10 cellular contexts compared by ENCODE assay signal in the genomic region with DNA sequence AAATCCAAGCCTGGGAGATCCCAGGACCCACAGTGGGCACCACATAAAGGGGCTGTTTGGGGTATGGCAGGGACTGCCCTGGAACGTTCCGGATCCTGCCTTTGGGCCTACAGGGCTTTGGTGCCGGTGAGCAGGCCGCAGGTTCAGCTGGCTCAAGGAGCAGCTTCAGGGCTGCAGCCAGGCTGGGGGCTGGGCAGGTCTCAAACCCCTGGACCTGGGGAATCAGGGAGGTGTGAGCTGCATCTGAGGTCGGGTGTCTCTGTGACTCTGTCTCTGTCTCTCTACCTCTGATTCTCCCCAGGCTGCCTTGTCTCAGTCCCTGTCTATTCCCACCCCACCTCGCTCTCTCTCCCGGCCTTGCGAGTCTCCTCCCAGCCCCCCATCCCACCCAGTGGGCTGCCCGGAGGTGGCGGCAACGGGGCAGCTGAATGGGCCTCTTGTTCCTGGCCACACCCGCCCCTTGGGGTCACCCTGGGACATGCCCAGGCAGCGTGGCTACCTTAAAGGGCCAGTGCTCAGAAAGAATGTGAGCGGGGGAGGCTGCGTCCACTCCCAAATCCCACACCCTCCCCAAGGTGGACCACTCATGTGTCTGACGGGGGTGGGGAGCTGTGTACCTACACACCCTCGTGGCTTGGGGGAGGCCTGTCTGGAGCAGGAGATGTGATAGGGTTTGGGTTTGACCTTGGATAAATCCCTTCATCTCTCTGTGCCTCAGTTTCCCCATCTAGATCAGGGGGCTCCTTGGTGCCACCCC. TPM values are rescaled to one million over a fixed set of nuclear protein-coding genes. Genes with fewer than 3 reads are reported as not detected.
DNase-seq lines count a peak whose midpoint lies in the region; ATAC-seq and TF ChIP-seq lines count a peak whose summit lies in the region.
"Had no signal": no experiment of that assay in that cellular context is flagged by ENCODE, and none has a peak within 500 bp of the region (broad histone marks: within the 10 kb centered on the region; RNA-seq: fewer than 3 reads in every experiment).

No MANE protein-coding gene starts in this region.

- CTCF ChIA-PET in mammary epithelial cell (lab: Charles Lee; ENCODE audit: low non-redundant PET): no interaction called here
- CTCF ChIA-PET in naive thymus-derived CD4-positive, alpha-beta T cell (lab: Charles Lee): interaction anchor here (1.3 kb wide), 1 partner anchor 32 kb away, joined by 3 read pairs; no protein-coding TSS in a partner anchor

- no peak overlapping the region for H3K4me3 Mint-ChIP-seq in H9
- no peak overlapping the region for H3K4me3 Mint-ChIP-seq in naive thymus-derived CD4-positive, alpha-beta T cell

- H2AK5ac ChIP-seq in H9 (ENCODE audit: insufficient read length, low read length): no peak overlapping the region

- no peak overlapping the region for H2BK20ac ChIP-seq in H9 (ENCODE audit: low read depth, low read length, poor library complexity, severe bottlenecking)

- peaks cover 2% of the 10 kb centered on the region for H3K36me3 ChIP-seq in mammary epithelial cell (ENCODE audit: insufficient read depth, low read length)
- H3K36me3 ChIP-seq in naive thymus-derived CD4-positive, alpha-beta T cell (ENCODE audit: control insufficient read depth in 2 of 3, insufficient read depth in 3 of 3, low read length in 3 of 3): peaks cover 0 to 3% (median 0%) of the 10 kb centered on the region in 3 experiments

- no CpG with 5 or more reads among the region's 17 CpGs for WGBS in H9 (ENCODE audit: extremely low coverage, insufficient read length, low lambda C conversion rate)
- 21% methylated on average over 7 of the region's 17 CpGs for WGBS in mammary epithelial cell (ENCODE audit: low coverage, missing lambda C conversion rate)

- H3K14ac ChIP-seq in H9 (ENCODE audit: insufficient read depth, low read length): no peak overlapping the region

- H2AFZ ChIP-seq in H9 (ENCODE audit: low read length) (no peak overlapping the region), mammary epithelial cell (ENCODE audit: low read depth, low read length) (no peak overlapping the region)

- no peak overlapping the region for H3K4me2 ChIP-seq in H9 (ENCODE audit: insufficient read depth, insufficient read length, low read length)
- peak overlapping the region; percentile 49 for H3K4me2 ChIP-seq in mammary epithelial cell (ENCODE audit: insufficient read depth, low read depth, low read length)

- no peak overlapping the region for H4K5ac ChIP-seq in H9 (ENCODE audit: insufficient read length, low read depth, low read length)

- peaks cover 63% of the 10 kb centered on the region for H3K27me3 Mint-ChIP-seq in H9 (ENCODE audit: low read depth)
- no peaks in the 10 kb centered on the region for H3K27me3 Mint-ChIP-seq in naive thymus-derived CD4-positive, alpha-beta T cell

- H3K18ac ChIP-seq in H9 (ENCODE audit: insufficient read length, low read depth, low read length): no peak overlapping the region

- no peak overlapping the region for H3K27ac ChIP-seq in H9 (ENCODE audit: insufficient read length, low read depth, low read length)
- peak overlapping the region; percentile 22 for H3K27ac ChIP-seq in mammary epithelial cell (ENCODE audit: insufficient read depth, low read depth, low read length)
- peak overlapping the region in 18 of 21 experiments; percentile 13 to 99 (median 86) for H3K27ac ChIP-seq in skin epidermis
- no peak overlapping the region for H3K27ac ChIP-seq in naive thymus-derived CD4-positive, alpha-beta T cell (ENCODE audit: low read depth, low read length)

- H3K4me3 ChIP-seq in mammary epithelial cell (replicated peaks in 1 of 3; ENCODE audit: insufficient read depth in 1 of 3, low read depth in 2 of 3, low read length in 3 of 3) (no peak overlapping the region), skin epidermis (no peak overlapping the region)
- no peak overlapping the region for H3K4me3 ChIP-seq in naive thymus-derived CD4-positive, alpha-beta T cell (ENCODE audit: low read length)

- H3K79me2 ChIP-seq in H9 (ENCODE audit: insufficient read depth, low read length) (no peaks in the 10 kb centered on the region), mammary epithelial cell (ENCODE audit: insufficient read depth, low read length) (peaks cover 77% of the 10 kb centered on the region)

- no peaks in the 10 kb centered on the region for H3K79me1 ChIP-seq in H9 (ENCODE audit: insufficient read depth, low read depth, low read length, poor library complexity, severe bottlenecking)

- H3K36me3 Mint-ChIP-seq in H9 (ENCODE audit: insufficient read depth in 1 of 3, low read depth in 3 of 3): no peaks in the 10 kb centered on the region; a peak in 1 of 7 replicates
- peaks cover 0 to 12% (median 7%) of the 10 kb centered on the region in 5 donors for H3K36me3 Mint-ChIP-seq in naive thymus-derived CD4-positive, alpha-beta T cell

- H3K9me3 Mint-ChIP-seq in H9: peaks cover under 1 to 4% of the 10 kb centered on the region in 2 experiments; a peak in 4 of 5 replicates
- H3K9me3 Mint-ChIP-seq in naive thymus-derived CD4-positive, alpha-beta T cell: peaks cover 0 to 4% (median 0%) of the 10 kb centered on the region in 11 donors

- no peak overlapping the region for H3K56ac ChIP-seq in H9 (ENCODE audit: insufficient read length, low read depth, low read length)

- H4K91ac ChIP-seq in H9 (ENCODE audit: insufficient read length, low read depth, low read length): no peak overlapping the region

- ATAC-seq in GM18858 (IDR thresholded peaks at IDR 0.05; ENCODE audit: unreplicated experiment): no peak
- ATAC-seq in GM18502 (IDR thresholded peaks at IDR 0.05; ENCODE audit: poor library complexity, unreplicated experiment): no peak
- ATAC-seq in naive thymus-derived CD4-positive, alpha-beta T cell: no peak

- H2BK12ac ChIP-seq in H9 (ENCODE audit: insufficient read length, low read depth, low read length): no peak overlapping the region

- H3K23ac ChIP-seq in H9 (ENCODE audit: insufficient read length, low read depth, low read length): no peak overlapping the region

- H3K23me2 ChIP-seq in H9 (ENCODE audit: insufficient read length, low read depth, low read length, poor library complexity, severe bottlenecking): no peaks in the 10 kb centered on the region

- peaks cover 3 to 12% of the 10 kb centered on the region in 2 experiments for H3K4me1 Mint-ChIP-seq in H9
- peaks cover 0 to 9% (median 5%) of the 10 kb centered on the region in 7 donors for H3K4me1 Mint-ChIP-seq in naive thymus-derived CD4-positive, alpha-beta T cell

- H3K9me3 ChIP-seq in H9 (ENCODE audit: control insufficient read depth, low read depth, low read length) (no peaks in the 10 kb centered on the region), mammary epithelial cell (replicated peaks; ENCODE audit: insufficient read depth, low read length) (no peaks in the 10 kb centered on the region)
- H3K9me3 ChIP-seq in naive thymus-derived CD4-positive, alpha-beta T cell (ENCODE audit: control insufficient read depth in 2 of 3, low read length in 3 of 3): no peaks in the 10 kb centered on the region

- H3K9ac ChIP-seq in H9 (ENCODE audit: extremely low read depth, insufficient read length, low read length) (no peak overlapping the region), mammary epithelial cell (ENCODE audit: insufficient read depth, low read length) (no peak overlapping the region)

- POLR2A ChIA-PET in naive thymus-derived CD4-positive, alpha-beta T cell (lab: Charles Lee): no interaction called here

- H2BK15ac ChIP-seq in H9 (ENCODE audit: low read depth, low read length): no peak overlapping the region

- dilution Hi-C loops in mammary epithelial cell (cut with HindIII; ENCODE audit: low sequenced_read_pairs): no loop called here

- H2BK5ac ChIP-seq in H9 (ENCODE audit: insufficient read length, low read length): no peak overlapping the region

- in situ Hi-C loops in mammary epithelial cell (cut with MboI; ENCODE audit: low sequenced_read_pairs in 2 of 2): no loop called here

- no peak for TF ChIP-seq CTCF in H9 (conservative IDR thresholded peaks at IDR 0.05)
- TF ChIP-seq CTCF in mammary epithelial cell (conservative IDR thresholded peaks at IDR 0.05 in 1 of 2, IDR thresholded peaks at IDR 0.05 in 1 of 2; ENCODE audit: extremely low read depth in 1 of 2, insufficient read depth in 1 of 2, low read depth in 1 of 2, low read length in 2 of 2): no peak

- no peaks in the 10 kb centered on the region for H4K20me1 ChIP-seq in H9 (ENCODE audit: control insufficient read depth, insufficient read depth, insufficient read length)
- H4K20me1 ChIP-seq in mammary epithelial cell (ENCODE audit: insufficient read depth, low read length): no peaks in the 10 kb centered on the region

- peak; percentile 61 for DNase-seq in H9
- peak; percentile 61 for DNase-seq in mammary epithelial cell
- DNase-seq in left kidney (ENCODE audit: low read depth, low spot score): peak; percentile 54
- no peak for DNase-seq in naive thymus-derived CD4-positive, alpha-beta T cell
- DNase-seq in retina: no peak
- DNase-seq: DMS79, NCI-H2171 treated with DMSO at 0.1 percent for 48 hours had no signal

- intact Hi-C loops in mammary epithelial cell (cut with micrococcal nuclease): no loop called here
- intact Hi-C loops in naive thymus-derived CD4-positive, alpha-beta T cell (cut with micrococcal nuclease): no loop called here

- H3K4me1 ChIP-seq in H9 (ENCODE audit: insufficient read depth, low read length): no peaks in the 10 kb centered on the region
- H3K4me1 ChIP-seq in mammary epithelial cell (ENCODE audit: insufficient read depth, low read length): peaks cover 23% of the 10 kb centered on the region
- no peaks in the 10 kb centered on the region for H3K4me1 ChIP-seq in naive thymus-derived CD4-positive, alpha-beta T cell (ENCODE audit: control insufficient read depth in 2 of 2, insufficient read depth in 2 of 2, low read length in 2 of 2)

- no peak overlapping the region for H3K4ac ChIP-seq in H9 (ENCODE audit: low read depth, low read length)

- no peak overlapping the region for H3K27ac Mint-ChIP-seq in H9
- H3K27ac Mint-ChIP-seq in naive thymus-derived CD4-positive, alpha-beta T cell: no peak overlapping the region

- no peak overlapping the region for H2BK120ac ChIP-seq in H9 (ENCODE audit: low read depth, low read length, poor library complexity, severe bottlenecking)

- BruUV-seq in mammary epithelial cell (replicated peaks; lab: Mats Ljungman, UMichigan): no TSS peak

- no peak overlapping the region for H3T11ph ChIP-seq in H9 (ENCODE audit: low read length)

- H3K27me3 ChIP-seq in H9 (ENCODE audit: insufficient read depth, low read length) (no peaks in the 10 kb centered on the region), mammary epithelial cell (ENCODE audit: insufficient read depth, low read length) (no peaks in the 10 kb centered on the region)
- H3K27me3 ChIP-seq in naive thymus-derived CD4-positive, alpha-beta T cell (ENCODE audit: control insufficient read depth in 2 of 2, insufficient read depth in 2 of 2, low read length in 2 of 2): no peaks in the 10 kb centered on the region

- H4K8ac ChIP-seq in H9 (replicated peaks; ENCODE audit: insufficient read length, low read depth, low read length): no peak overlapping the region

RNA-seq across cellular contexts. Expression of gene NFIC, which starts 31.1 kb away (rescaled TPM):
- total RNA-seq in H9 (2021) (5.6 and 8.0 TPM in 2 replicates), mammary epithelial cell (10 to 100 TPM; 43.7 to 77.5 TPM)
- polyA plus RNA-seq in mammary epithelial cell: 8.9 TPM
- polyA minus RNA-seq in mammary epithelial cell: 43.2 TPM
- total RNA-seq in naive thymus-derived CD4-positive, alpha-beta T cell: 10 to 100 TPM; 15.0 to 35.2 (median 33.1) TPM
- polyA plus RNA-seq in naive thymus-derived CD4-positive, alpha-beta T cell: 10 to 100 TPM; 12.2 to 24.6 TPM

Comparison
In these comparisons a context has a peak if more than half of its experiments do, and no peak if none do; other contexts are left out.
1. DNase-seq: peak in H9 (single experiment), mammary epithelial cell (single experiment) and left kidney (single experiment); none in naive thymus-derived CD4-positive, alpha-beta T cell (0 of 9) and retina (single experiment).
2. H3K27ac ChIP-seq: peak in mammary epithelial cell (single experiment) and skin epidermis (18 of 21); none in H9 (single experiment) and naive thymus-derived CD4-positive, alpha-beta T cell (single experiment).